Comparison of ENCODE assay signal across 11 cellular contexts in the genomic region with DNA sequence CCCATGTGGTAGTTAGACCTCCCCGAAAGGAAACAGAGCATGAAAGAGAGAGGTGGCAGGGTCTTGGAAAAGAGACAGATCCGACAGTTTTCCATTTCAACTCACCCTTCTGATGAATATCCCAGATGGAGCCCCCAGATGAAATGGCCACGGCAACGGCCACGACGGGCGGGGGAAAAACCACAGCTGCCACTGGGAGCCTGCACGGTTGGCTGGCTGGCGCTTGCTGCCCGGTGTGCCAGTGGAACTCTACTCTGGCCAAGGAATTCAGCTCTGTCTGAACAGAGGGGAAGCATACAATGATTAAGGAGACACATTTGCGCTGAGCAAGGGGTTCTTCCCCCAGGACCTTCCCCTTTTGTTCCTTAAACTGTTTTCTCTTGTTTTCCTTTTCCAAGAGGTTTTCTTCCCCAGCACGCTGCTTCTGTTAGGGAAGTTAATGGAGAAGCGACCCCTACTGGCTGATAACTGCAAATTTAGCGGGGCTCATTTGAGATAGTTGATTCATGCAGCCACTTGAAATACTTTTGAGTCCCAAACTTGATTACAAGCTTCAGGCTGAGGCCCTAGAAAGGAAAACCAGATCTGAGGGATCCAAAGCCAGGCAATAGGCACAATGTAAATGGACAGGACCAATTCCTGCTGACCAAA.
DNase-seq lines count a peak whose midpoint lies in the region; ATAC-seq, FAIRE-seq and TF ChIP-seq lines count a peak whose summit lies in the region.
"Had no signal": no experiment of that assay in that cellular context is flagged by ENCODE, and none has a peak within 500 bp of the region (broad histone marks: within the 10 kb centered on the region; RNA-seq: fewer than 3 reads in every experiment).

No MANE protein-coding gene starts in this region.

- peak; percentile 40 for TF ChIP-seq CTCF in DND-41 (IDR thresholded peaks at IDR 0.05; ENCODE audit: borderline replicate concordance, extremely low read depth, low read length, poor library complexity, severe bottlenecking)
- TF ChIP-seq CTCF in VCaP (conservative IDR thresholded peaks at IDR 0.05): peak; percentile 34; the same call in 1 of the 2 replicates
- TF ChIP-seq CTCF in keratinocyte (optimal IDR thresholded peaks at IDR 0.05 in 1 of 3, IDR thresholded peaks at IDR 0.05 in 1 of 3, conservative IDR thresholded peaks at IDR 0.05 in 1 of 3; ENCODE audit: extremely low read depth in 1 of 3, insufficient read depth in 2 of 3, low read length in 3 of 3): peak in 2 of 3 experiments; percentile 33 to 35
- TF ChIP-seq CTCF in D721Med (IDR thresholded peaks at IDR 0.05; ENCODE audit: insufficient read depth, missing control alignments): no peak

- H4K20me1 ChIP-seq in DND-41 (ENCODE audit: insufficient read depth, low read length) (no peaks in the 10 kb centered on the region), keratinocyte (ENCODE audit: control insufficient read depth, extremely low read depth, insufficient read depth, low read length) (no peaks in the 10 kb centered on the region)

- no peak for FAIRE-seq in keratinocyte (lab: Jason Lieb, UNC)
- no peak for FAIRE-seq in D721Med (lab: Jason Lieb, UNC)
- FAIRE-seq: colon, GM18507 had no signal

- H3K36me3 ChIP-seq in DND-41 (ENCODE audit: insufficient read depth, low read length) (no peaks in the 10 kb centered on the region), keratinocyte (ENCODE audit: control insufficient read depth in 2 of 2, extremely low read depth in 1 of 2, insufficient read depth in 2 of 2, low read length in 2 of 2) (no peaks in the 10 kb centered on the region)

- no peaks in the 10 kb centered on the region for H3K9me1 ChIP-seq in keratinocyte (ENCODE audit: control insufficient read depth, extremely low read depth, insufficient read depth, low read length)

- H2AFZ ChIP-seq in DND-41 (ENCODE audit: low read depth, low read length) (no peak overlapping the region), keratinocyte (ENCODE audit: control insufficient read depth, low read length) (no peak overlapping the region)

- H3K9me3 Mint-ChIP-seq in activated T-cell treated with anti-CD3 and anti-CD28 coated beads, Interleukin-2, amount 50 U/mL, for 4 hours: peaks cover 12% of the 10 kb centered on the region

- TF ChIP-seq RAD21 in Ishikawa (IDR thresholded peaks at IDR 0.05; ENCODE audit: low read depth): peak; percentile 20; the same call in 1 of the 2 replicates

- no peaks in the 10 kb centered on the region for H3K27me3 Mint-ChIP-seq in activated T-cell treated with anti-CD3 and anti-CD28 coated beads, Interleukin-2, amount 50 U/mL, for 4 hours (ENCODE audit: low read depth)

- H3K9ac ChIP-seq in DND-41 (ENCODE audit: low read depth, low read length): no peak overlapping the region
- no peak overlapping the region for H3K9ac ChIP-seq in keratinocyte (ENCODE audit: control insufficient read depth, extremely low read depth, insufficient read depth, low read length)

- no peak overlapping the region for H3K4me3 ChIP-seq in DND-41 (ENCODE audit: low read depth in 1 of 2, low read length in 2 of 2)
- H3K4me3 ChIP-seq in keratinocyte (ENCODE audit: control insufficient read depth in 2 of 3, extremely low read depth in 1 of 3, insufficient read depth in 2 of 3, low read depth in 1 of 3, low read length in 3 of 3): no peak overlapping the region

- no peak for TF ChIP-seq EP300 in Ishikawa (IDR thresholded peaks at IDR 0.05; ENCODE audit: borderline replicate concordance)

- peaks cover 9% of the 10 kb centered on the region for H3K9me3 ChIP-seq in DND-41 (ENCODE audit: insufficient read depth, low read length, severe bottlenecking)
- peaks cover 2% of the 10 kb centered on the region for H3K9me3 ChIP-seq in keratinocyte (ENCODE audit: control insufficient read depth, low read depth, low read length)

- H3K79me2 ChIP-seq in DND-41 (ENCODE audit: insufficient read depth, low read length) (no peaks in the 10 kb centered on the region), keratinocyte (ENCODE audit: control insufficient read depth, insufficient read depth, low read length) (no peaks in the 10 kb centered on the region)

- no peak overlapping the region for H3K4me3 Mint-ChIP-seq in activated T-cell treated with anti-CD3 and anti-CD28 coated beads, Interleukin-2, amount 50 U/mL, for 4 hours

- no peak for ATAC-seq in DND-41 (ENCODE audit: insufficient read depth, low read depth)
- no peak for ATAC-seq in HG03571 (IDR thresholded peaks at IDR 0.05; ENCODE audit: unreplicated experiment)
- ATAC-seq in activated T-cell treated with anti-CD3 and anti-CD28 coated beads, Interleukin-2, amount 50 U/mL, for 4 hours: no peak

- no peaks in the 10 kb centered on the region for H3K27me3 ChIP-seq in DND-41 (ENCODE audit: insufficient read depth, low read length, poor library complexity)
- H3K27me3 ChIP-seq in keratinocyte (ENCODE audit: control insufficient read depth, extremely low read depth, insufficient read depth, low read length): no peaks in the 10 kb centered on the region

- H3K36me3 Mint-ChIP-seq in activated T-cell treated with anti-CD3 and anti-CD28 coated beads, Interleukin-2, amount 50 U/mL, for 4 hours (ENCODE audit: insufficient read depth): no peaks in the 10 kb centered on the region

- no peak overlapping the region for H3K27ac ChIP-seq in DND-41 (ENCODE audit: low read length)
- H3K27ac ChIP-seq in VCaP: no peak overlapping the region
- no peak overlapping the region for H3K27ac ChIP-seq in keratinocyte (ENCODE audit: control insufficient read depth, insufficient read depth, low read length)

- dilution Hi-C loops in keratinocyte (cut with MboI; ENCODE audit: extremely low pct_ligation_motif_present, low sequenced_read_pairs): no loop called here

- DNase-seq in DND-41: no peak
- DNase-seq in keratinocyte (ENCODE audit: low read depth, low spot score): no peak
- no peak for DNase-seq in ecto neural progenitor cell (ENCODE audit: low spot score)
- no peak for DNase-seq in activated T-cell treated with anti-CD3 and anti-CD28 coated beads, Interleukin-2, amount 50 U/mL, for 4 hours
- DNase-seq in D721Med (ENCODE audit: insufficient read length, low spot score): no peak
- DNase-seq: NCI-H1092 treated with DMSO at 0.1 percent for 48 hours had no signal

- H3K4me1 ChIP-seq in DND-41 (ENCODE audit: insufficient read depth, low read length): no peaks in the 10 kb centered on the region
- H3K4me1 ChIP-seq in keratinocyte (ENCODE audit: control insufficient read depth, extremely low read depth, insufficient read depth, low read length): no peaks in the 10 kb centered on the region

- H3K4me2 ChIP-seq in DND-41 (ENCODE audit: insufficient read depth, low read length) (no peak overlapping the region), keratinocyte (ENCODE audit: control insufficient read depth, extremely low read depth, insufficient read depth, low read depth, low read length) (no peak overlapping the region)

- no peaks in the 10 kb centered on the region for H3K4me1 Mint-ChIP-seq in activated T-cell treated with anti-CD3 and anti-CD28 coated beads, Interleukin-2, amount 50 U/mL, for 4 hours (ENCODE audit: low read depth)

TF ChIP-seq in Ishikawa, 13 proteins besides CTCF, POLR2A, EP300 and RAD21:
- TF ChIP-seq NFIC (IDR thresholded peaks at IDR 0.05) (no peak), TAF1 (IDR thresholded peaks at IDR 0.05; ENCODE audit: low read depth) (no peak), YY1 (IDR thresholded peaks at IDR 0.05; ENCODE audit: low read depth) (no peak), CEBPB (IDR thresholded peaks at IDR 0.05) (no peak), EGR1 (IDR thresholded peaks at IDR 0.05) (no peak), TEAD4 (IDR thresholded peaks at IDR 0.05) (no peak), REST (IDR thresholded peaks at IDR 0.05; ENCODE audit: low read depth) (no peak), FOXM1 (IDR thresholded peaks at IDR 0.05; ENCODE audit: borderline replicate concordance, low read depth) (no peak), CREB1 (IDR thresholded peaks at IDR 0.05; ENCODE audit: low read depth) (no peak), MAX (IDR thresholded peaks at IDR 0.05) (no peak), TCF12 (IDR thresholded peaks at IDR 0.05; ENCODE audit: low read depth) (no peak), ZBTB7A (IDR thresholded peaks at IDR 0.05; ENCODE audit: low read depth) (no peak)
- TF ChIP-seq, protein P1, sequence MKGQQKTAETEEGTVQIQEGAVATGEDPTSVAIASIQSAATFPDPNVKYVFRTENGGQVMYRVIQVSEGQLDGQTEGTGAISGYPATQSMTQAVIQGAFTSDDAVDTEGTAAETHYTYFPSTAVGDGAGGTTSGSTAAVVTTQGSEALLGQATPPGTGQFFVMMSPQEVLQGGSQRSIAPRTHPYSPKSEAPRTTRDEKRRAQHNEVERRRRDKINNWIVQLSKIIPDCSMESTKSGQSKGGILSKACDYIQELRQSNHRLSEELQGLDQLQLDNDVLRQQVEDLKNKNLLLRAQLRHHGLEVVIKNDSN (IDR thresholded peaks at IDR 0.05): no peak
